In genomic region chr7:127338122-127338521, GRCh38 we compare ENCODE assay signal across 24 cellular contexts.
"Had no signal": no experiment of that assay in that cellular context is flagged by ENCODE, and none has a peak within 500 bp of the region (broad histone marks: within the 10 kb centered on the region; RNA-seq: fewer than 3 reads in every experiment).

No MANE protein-coding gene starts in this region.

- ATAC-seq: naive thymus-derived CD4-positive, alpha-beta T cell; natural killer cell; psoas muscle; right lobe of liver; stimulated activated effector memory CD8-positive, alpha-beta T cell treated with anti-CD3 and anti-CD28 coated beads, Interleukin-12 subunit alpha, Interleukin-12 subunit beta, amount 100 ng/mL, for 72 hours; stimulated activated naive B cell treated with anti-CD40 and anti-IgM and Interleukin-4, amounts not matched to agents 10 μg/mL and 1 μg/mL and 100 μg/mL, for 72 hours; upper lobe of right lung had no signal

- H3K4me1 ChIP-seq: neural progenitor cell, parathyroid adenoma, psoas muscle, right lobe of liver, sigmoid colon, stomach, thyroid gland, tibial nerve, upper lobe of right lung, uterus had no signal

- H3K27me3 ChIP-seq: ovary, right lobe of liver, stomach, thyroid gland, tibial nerve, uterus had no signal

- H3K36me3 ChIP-seq: neural progenitor cell, ovary, right lobe of liver, sigmoid colon, stomach, thoracic aorta, thyroid gland, tibial nerve, upper lobe of right lung, uterus had no signal

- H3K4me3 ChIP-seq: neural progenitor cell, ovary, psoas muscle, right lobe of liver, sigmoid colon, stomach, thoracic aorta, thyroid gland, tibial nerve, upper lobe of right lung, uterus had no signal

- H3K9me3 ChIP-seq: ovary, psoas muscle, right lobe of liver, thyroid gland, upper lobe of right lung, uterus had no signal

- DNase-seq: naive thymus-derived CD4-positive, alpha-beta T cell; natural killer cell; occipital lobe; ovary; posterior cingulate gyrus; psoas muscle; right lobe of liver; sigmoid colon; small intestine; stimulated activated CD4-positive, alpha-beta T cell treated with anti-CD3 and anti-CD28 coated beads, Interleukin-15, amount 100 ng/mL, for 24 hours; stimulated activated CD4-positive, alpha-beta T cell treated with anti-CD3 and anti-CD28 coated beads, Interleukin-2, amount 100 ng/mL, for 24 hours; stimulated activated CD4-positive, alpha-beta T cell treated with anti-CD3 and anti-CD28 coated beads, Interleukin-2, amount 100 ng/mL, for 48 hours; stimulated activated CD4-positive, alpha-beta T cell treated with anti-CD3 and anti-CD28 coated beads, Interleukin-4, amount 100 ng/mL, for 24 hours; stimulated activated naive B cell treated with anti-CD40 and anti-IgM and Interleukin-4, amounts not matched to agents 10 μg/mL and 1 μg/mL and 100 μg/mL, for 72 hours; stimulated activated naive CD4-positive, alpha-beta T cell treated with Interleukin-2 at 50 U/mL for 16 hours; thyroid gland; upper lobe of right lung; uterus had no signal

- H3K27ac ChIP-seq: neural progenitor cell, ovary, parathyroid adenoma, psoas muscle, right lobe of liver, sigmoid colon, stomach, thoracic aorta, thyroid gland, tibial nerve, upper lobe of right lung, uterus had no signal
